ENCODE assay signal across 8 cellular contexts in the genomic region with DNA sequence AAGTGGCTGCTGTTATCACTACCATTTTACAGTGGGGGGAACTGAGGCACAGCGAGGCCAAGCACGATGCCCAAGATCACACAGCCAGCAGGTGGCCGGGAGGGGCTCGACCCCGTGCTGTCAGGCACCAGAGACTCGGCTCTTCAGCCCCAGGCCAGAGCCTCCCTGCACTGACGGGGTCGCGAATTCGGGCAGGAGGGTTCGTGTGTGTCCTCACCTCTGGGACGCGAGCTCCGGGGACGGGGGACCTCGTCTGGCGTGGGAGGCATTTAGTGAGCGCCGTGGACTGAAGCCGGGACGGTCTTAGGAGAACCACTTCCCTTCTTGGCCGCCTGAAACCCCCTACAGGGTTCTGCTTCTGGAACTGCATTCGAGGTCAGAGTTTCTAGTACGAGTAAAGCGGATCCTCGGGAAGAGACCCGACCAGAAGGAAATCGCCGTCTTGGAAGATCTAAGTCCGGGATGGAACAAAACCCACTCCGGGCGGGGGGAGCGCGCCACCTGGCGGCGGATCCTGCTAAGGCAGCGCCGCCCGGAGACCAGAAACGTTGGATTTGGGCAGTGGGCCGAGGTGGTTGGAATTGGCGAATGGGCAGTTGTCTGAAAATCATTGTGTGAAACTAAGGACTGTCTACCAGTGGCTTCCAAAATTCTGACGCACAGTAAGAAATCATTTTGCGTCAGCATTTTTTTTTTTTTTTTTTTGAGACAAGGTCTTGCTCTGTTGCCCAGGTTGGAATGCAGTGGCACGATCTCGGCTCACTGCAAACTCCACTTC. TPM values are rescaled to one million over a fixed set of nuclear protein-coding genes. Genes with fewer than 3 reads are reported as not detected.
DNase-seq lines count a peak whose midpoint lies in the region; ATAC-seq, FAIRE-seq and TF ChIP-seq lines count a peak whose summit lies in the region.

No MANE protein-coding gene starts in this region.

- no peak for ATAC-seq in GM19463 (IDR thresholded peaks at IDR 0.05; ENCODE audit: unreplicated experiment)

- CTCF ChIA-PET in Calu3 (lab: Charles Lee) = interaction anchor here (0.6 to 1.4 kb wide), 4 partner anchors 18 to 304 kb away, joined by 3 to 5 read pairs (median 4); no protein-coding TSS in a partner anchor

- H3K4me3 ChIP-seq in SJCRH30 = 0 out of 2 replicates have a peak overlapping the region, but pooled peaks have one; percentile 1

- H3K36me3 ChIP-seq in SJCRH30 = no peaks in the 10 kb centered on the region

- no peaks in the 10 kb centered on the region for H3K4me1 ChIP-seq in SJCRH30

- H3K9me3 Mint-ChIP-seq in Calu3 (ENCODE audit: low read depth, unreplicated experiment) (peaks cover 6% of the 10 kb centered on the region), neural crest cell (no peaks in the 10 kb centered on the region)

- peak; percentile 87 for TF ChIP-seq RAD21 in Ishikawa (IDR thresholded peaks at IDR 0.05; ENCODE audit: low read depth)

- H3K27ac Mint-ChIP-seq in Calu3 (ENCODE audit: unreplicated experiment) (no peak overlapping the region), neural crest cell (ENCODE audit: unreplicated experiment) (no peak overlapping the region)

- peaks cover 18% of the 10 kb centered on the region for H3K27me3 Mint-ChIP-seq in Calu3 (ENCODE audit: unreplicated experiment)
- H3K27me3 Mint-ChIP-seq in neural crest cell (ENCODE audit: low read depth) = peaks cover 8% of the 10 kb centered on the region

- peak overlapping the region; percentile 70 for H3K4me3 Mint-ChIP-seq in Calu3 (ENCODE audit: low read depth, unreplicated experiment)
- H3K4me3 Mint-ChIP-seq in neural crest cell = peak overlapping the region; percentile 87

- H3K36me3 Mint-ChIP-seq in Calu3 (ENCODE audit: insufficient read depth, unreplicated experiment) = peaks cover 6% of the 10 kb centered on the region
- peaks cover 17% of the 10 kb centered on the region for H3K36me3 Mint-ChIP-seq in neural crest cell (ENCODE audit: low read depth)

- H3K4me1 Mint-ChIP-seq in Calu3 (ENCODE audit: low read depth, unreplicated experiment) (no peaks in the 10 kb centered on the region), neural crest cell (peaks cover 8% of the 10 kb centered on the region)

- DNase-seq in Calu3 (peak; percentile 87), SJCRH30 (peak; percentile 47 to 74), frontal cortex (ENCODE audit: low spot score in 2 of 2) (peak; percentile 63 to 77), neural crest cell (ENCODE audit: low read depth, low spot score) (peak; percentile 90), substantia nigra (lab: John Stamatoyannopoulos, UW) (peak in 41 of 49 donors; percentile 6 to 76 (median 51))
- peak in 3 of 4 experiments; percentile 37 to 56 (median 51) for DNase-seq in activated naive CD4-positive, alpha-beta T cell (lab: John Stamatoyannopoulos, UW)

- no peak for FAIRE-seq in frontal cortex (lab: Jason Lieb, UNC)

- TF ChIP-seq CTCF in Calu3 (IDR thresholded peaks at IDR 0.05; ENCODE audit: unreplicated experiment) (peak; percentile 92), neural crest cell (conservative IDR thresholded peaks at IDR 0.05) (peak; percentile 98)

- TF ChIP-seq EP300 in Ishikawa (IDR thresholded peaks at IDR 0.05; ENCODE audit: borderline replicate concordance) = 0 out of 2 replicates have a peak, but pooled peaks have one; percentile 10

- no peak overlapping the region for H3K27ac ChIP-seq in SJCRH30
- H3K27ac ChIP-seq in substantia nigra (ENCODE audit: low read depth, low read length, poor library complexity, severe bottlenecking) = no peak overlapping the region

- 0 out of 2 replicates have a peak, but pooled peaks cover 3% of the 10 kb centered on the region for H3K27me3 ChIP-seq in SJCRH30

- intact Hi-C loops in Calu3 (cut with micrococcal nuclease; ENCODE audit: unreplicated experiment) = loop anchor here (1.0 kb wide), 1 partner anchor 24 kb away; no protein-coding TSS in a partner anchor

- H3K9me3 ChIP-seq in SJCRH30 (replicated peaks) = no peaks in the 10 kb centered on the region

- BruUV-seq in Calu3 (replicated peaks; lab: Mats Ljungman, UMichigan) = no TSS peak

TF ChIP-seq in Ishikawa, 13 proteins besides CTCF, POLR2A, EP300 and RAD21:
- TF ChIP-seq TCF12 (IDR thresholded peaks at IDR 0.05; ENCODE audit: low read depth) (0 out of 2 replicates have a peak, but pooled peaks have one; percentile 23), TEAD4 (IDR thresholded peaks at IDR 0.05) (no peak), EGR1 (IDR thresholded peaks at IDR 0.05) (no peak), ZBTB7A (IDR thresholded peaks at IDR 0.05; ENCODE audit: low read depth) (peak; percentile 29; the same call in 1 of the 2 replicates)
- TF ChIP-seq, protein P1, sequence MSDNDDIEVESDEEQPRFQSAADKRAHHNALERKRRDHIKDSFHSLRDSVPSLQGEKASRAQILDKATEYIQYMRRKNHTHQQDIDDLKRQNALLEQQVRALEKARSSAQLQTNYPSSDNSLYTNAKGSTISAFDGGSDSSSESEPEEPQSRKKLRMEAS (IDR thresholded peaks at IDR 0.05) = peak; percentile 40; the same call in 1 of the 2 replicates

RNA-seq across cellular contexts. Expression of a gene that starts 21.2 kb away (rescaled TPM):
- total RNA-seq in Calu3 (2022) (0.69 and 0.78 TPM in 2 replicates), frontal cortex (6.9 TPM), neural crest cell (9.8 and 11.2 TPM in 2 replicates)
- 0.71 and 1.0 TPM in 2 replicates for total RNA-seq in SJCRH30 (2014; rRNA removed; shearing (Covaris generic))

RNA-seq across cellular contexts. Expression of a gene that starts 34.2 kb away (rescaled TPM):
- total RNA-seq in Calu3 (2022) (27.5 and 29.5 TPM in 2 replicates), frontal cortex (3.7 TPM), neural crest cell (27.4 and 30.5 TPM in 2 replicates)
- total RNA-seq in SJCRH30 (2014; rRNA removed; shearing (Covaris generic)) = 79.1 and 79.2 TPM in 2 replicates

RNA-seq across cellular contexts. Expression of a gene that starts 35.4 kb away (rescaled TPM):
- total RNA-seq in Calu3 (2022) (32.3 and 34.0 TPM in 2 replicates), frontal cortex (12.6 TPM), neural crest cell (65.8 and 73.8 TPM in 2 replicates)
- total RNA-seq in SJCRH30 (2014; rRNA removed; shearing (Covaris generic)) = 18.3 and 20.4 TPM in 2 replicates
